Comparison of ENCODE assay signal across 8 cellular contexts in genomic region chr19:38335949-38336637, GRCh38. TPM values are rescaled to one million over a fixed set of nuclear protein-coding genes. Genes with fewer than 3 reads are reported as not detected.
DNase-seq lines count a peak whose midpoint lies in the region; ATAC-seq and TF ChIP-seq lines count a peak whose summit lies in the region.

No MANE protein-coding gene starts in this region.

- no peaks in the 10 kb centered on the region for H3K27me3 ChIP-seq in kidney epithelial cell (ENCODE audit: control insufficient read depth, insufficient read depth, low read length)

- DNase-seq in AML-193 (lab: John Stamatoyannopoulos, UW), result peak; percentile 93 to 94
- peak; percentile 91 for DNase-seq in NCI-H446 treated with DMSO at 0.1 percent for 48 hours (lab: John Stamatoyannopoulos, UW)
- peak; percentile 92 for DNase-seq in activated CD4-positive, CD25-positive, alpha-beta regulatory T cell treated with anti-CD3 and anti-CD28 coated beads, Interleukin-2, amount 50 U/mL, for 72 hours
- peak; percentile 96 for DNase-seq in cerebellar cortex (ENCODE audit: low spot score)
- DNase-seq in kidney epithelial cell (ENCODE audit: low read depth), result peak; percentile 73
- peak; percentile 84 to 87 for DNase-seq in stimulated activated CD4-positive, alpha-beta T cell treated with anti-CD3 and anti-CD28 coated beads, Interleukin-15, amount 100 ng/mL, for 1 hour (ENCODE audit: low read depth in 1 of 2, low spot score in 1 of 2)

- peak; percentile 67 for ATAC-seq in HG03354 (IDR thresholded peaks at IDR 0.05; ENCODE audit: poor library complexity, severe bottlenecking, unreplicated experiment)

- no peaks in the 10 kb centered on the region for H3K36me3 ChIP-seq in kidney epithelial cell (ENCODE audit: control insufficient read depth, insufficient read depth, low read length)

- TF ChIP-seq POLR2A in GM19099 (IDR thresholded peaks at IDR 0.05; ENCODE audit: extremely low read depth, insufficient read length, low read depth), result peak; percentile 41

- TF ChIP-seq CTCF in kidney epithelial cell (IDR thresholded peaks at IDR 0.05; ENCODE audit: insufficient read depth, low read length, poor library complexity, severe bottlenecking), result no peak

- H3K4me3 ChIP-seq in kidney epithelial cell (ENCODE audit: low read depth, low read length), result peak overlapping the region; percentile 84

RNA-seq across cellular contexts. Expression of gene CATSPERG, which starts 0.5 kb away (rescaled TPM):
- total RNA-seq in kidney epithelial cell, result 1.2 and 1.7 TPM in 2 replicates

RNA-seq across cellular contexts. Expression of gene KCNK6, which starts 16.4 kb away (rescaled TPM):
- 3.6 and 4.1 TPM in 2 replicates for total RNA-seq in kidney epithelial cell

RNA-seq across cellular contexts. Expression of gene YIF1B, which starts 20.3 kb away (rescaled TPM):
- 66.7 and 80.6 TPM in 2 replicates for total RNA-seq in kidney epithelial cell

RNA-seq across cellular contexts. Expression of gene C19orf33, which starts 32.0 kb away (rescaled TPM):
- 273 and 300 TPM in 2 replicates for total RNA-seq in kidney epithelial cell

RNA-seq across cellular contexts. Expression of gene PSMD8, which starts 38.3 kb away (rescaled TPM):
- total RNA-seq in kidney epithelial cell, result 316 and 367 TPM in 2 replicates

Comparison
In these comparisons a context has a peak if more than half of its experiments do, and no peak if none do; other contexts are left out.
1. Peak in every context shown above with its lines: DNase-seq, ATAC-seq and H3K4me3 ChIP-seq.